13 cellular contexts compared by ENCODE assay signal in the genomic region with DNA sequence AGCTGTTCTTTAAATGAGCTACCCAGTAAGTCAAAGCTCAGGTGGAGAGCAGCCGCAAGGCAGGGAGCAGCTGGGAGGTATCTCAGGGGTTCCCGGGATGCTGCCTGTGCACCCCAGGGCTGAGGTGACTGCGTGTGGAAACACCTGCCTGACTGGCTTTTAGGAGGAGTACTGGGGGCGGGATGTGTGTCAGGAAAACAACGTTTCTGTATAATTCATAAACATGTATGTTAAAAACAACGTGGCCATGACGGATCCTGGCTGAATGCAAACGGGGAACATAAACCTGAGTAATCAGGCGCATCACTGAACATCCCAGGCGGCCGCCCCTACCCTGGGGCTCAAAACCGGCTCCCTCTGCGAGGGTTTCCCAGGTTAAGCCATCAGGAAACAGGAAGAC. TPM values are rescaled to one million over a fixed set of nuclear protein-coding genes. Genes with fewer than 3 reads are reported as not detected.
DNase-seq lines count a peak whose midpoint lies in the region; ATAC-seq and TF ChIP-seq lines count a peak whose summit lies in the region.
"Had no signal": no experiment of that assay in that cellular context is flagged by ENCODE, and none has a peak within 500 bp of the region (broad histone marks: within the 10 kb centered on the region; RNA-seq: fewer than 3 reads in every experiment).

No MANE protein-coding gene starts in this region.

- peaks cover 14% of the 10 kb centered on the region for H3K4me1 Mint-ChIP-seq in activated CD4-positive, alpha-beta T cell treated with anti-CD3 and anti-CD28 coated beads, Interleukin-2, amount 10 ng/mL, durations not matched to agents 7 days and 5 days
- H3K4me1 Mint-ChIP-seq in endothelial cell (ENCODE audit: unreplicated experiment) = peaks cover 11% of the 10 kb centered on the region

- intact Hi-C loops in Panc1 (cut with micrococcal nuclease; ENCODE audit: unreplicated experiment) = no loop called here
- intact Hi-C loops in posterior vena cava (cut with DNase I) = no loop called here

- H3K27me3 Mint-ChIP-seq in activated CD4-positive, alpha-beta T cell treated with anti-CD3 and anti-CD28 coated beads, Interleukin-2, amount 10 ng/mL, durations not matched to agents 7 days and 5 days = peaks cover 7% of the 10 kb centered on the region
- H3K27me3 Mint-ChIP-seq in endothelial cell (ENCODE audit: unreplicated experiment) = peaks cover 17% of the 10 kb centered on the region

- H3K36me3 ChIP-seq in Panc1 (ENCODE audit: control insufficient read depth, insufficient read depth, low read length) = no peaks in the 10 kb centered on the region

- peak overlapping the region; percentile 54 to 67; a peak in 2 of 4 replicates for H3K4me3 ChIP-seq in Panc1 (ENCODE audit: low read depth in 2 of 2, low read length in 2 of 2)

- POLR2A ChIA-PET in activated CD4-positive, alpha-beta T cell treated with anti-CD3 and anti-CD28 coated beads, Interleukin-2, amount 10 ng/mL, durations not matched to agents 7 days and 5 days (lab: Charles Lee) = no interaction called here
- POLR2A ChIA-PET in Panc1 (lab: Charles Lee) = no interaction called here

- no TSS peak for BruUV-seq in Panc1 (replicated peaks; lab: Mats Ljungman, UMichigan)

- DNase-seq in activated CD4-positive, alpha-beta T cell treated with anti-CD3 and anti-CD28 coated beads, Interleukin-2, amount 10 ng/mL, durations not matched to agents 7 days and 5 days = no peak
- no peak for DNase-seq in activated CD4-positive, alpha-beta T cell treated with anti-CD3 and anti-CD28 coated beads, Interleukin-2, amount 50 U/mL, for 1 hour
- DNase-seq in Panc1 (ENCODE audit: low read depth, low spot score) (no peak), endothelial cell (ENCODE audit: low spot score) (no peak), posterior vena cava (ENCODE audit: low spot score) (peak; percentile 67), GDM1 (lab: John Stamatoyannopoulos, UW) (no peak)
- DNase-seq: ACHN; effector CD4-positive, alpha-beta T cell; hippocampal formation; NK-92 treated with Interleukin-12 subunit alpha and Interleukin-12 subunit beta, amount 100 ng/mL, for 24 hours; stimulated activated CD4-positive, alpha-beta T cell treated with anti-CD3 and anti-CD28 coated beads, Interleukin-1b, Interleukin-23, amount 100 ng/mL, for 48 hours had no signal

- H3K27ac Mint-ChIP-seq in activated CD4-positive, alpha-beta T cell treated with anti-CD3 and anti-CD28 coated beads, Interleukin-2, amount 10 ng/mL, durations not matched to agents 7 days and 5 days = peak overlapping the region; percentile 71
- H3K27ac Mint-ChIP-seq in endothelial cell (ENCODE audit: unreplicated experiment) = peak overlapping the region; percentile 48

- H3K9me3 Mint-ChIP-seq in activated CD4-positive, alpha-beta T cell treated with anti-CD3 and anti-CD28 coated beads, Interleukin-2, amount 10 ng/mL, durations not matched to agents 7 days and 5 days = peaks cover 18% of the 10 kb centered on the region
- peaks cover 4% of the 10 kb centered on the region for H3K9me3 Mint-ChIP-seq in endothelial cell (ENCODE audit: unreplicated experiment)

- H3K9me3 ChIP-seq in Panc1 (ENCODE audit: control insufficient read depth, insufficient read depth, low read depth, low read length) = peaks cover 3% of the 10 kb centered on the region; the same call in 1 of the 2 replicates

- no peak for TF ChIP-seq CTCF in Panc1 (IDR thresholded peaks at IDR 0.05)
- no peak for TF ChIP-seq CTCF in endothelial cell (IDR thresholded peaks at IDR 0.05; ENCODE audit: unreplicated experiment)

- CTCF ChIA-PET in activated CD4-positive, alpha-beta T cell treated with anti-CD3 and anti-CD28 coated beads, Interleukin-2, amount 10 ng/mL, durations not matched to agents 7 days and 5 days (lab: Charles Lee) = no interaction called here
- CTCF ChIA-PET in Panc1 (lab: Charles Lee) = interaction anchor here (0.5 kb wide), 1 partner anchor 475 kb away, joined by 3 read pairs; no protein-coding TSS in a partner anchor

- H3K27ac ChIP-seq in Panc1 (ENCODE audit: low read length) = no peak overlapping the region

- peaks cover 32% of the 10 kb centered on the region for H3K36me3 Mint-ChIP-seq in activated CD4-positive, alpha-beta T cell treated with anti-CD3 and anti-CD28 coated beads, Interleukin-2, amount 10 ng/mL, durations not matched to agents 7 days and 5 days (ENCODE audit: low read depth)
- H3K36me3 Mint-ChIP-seq in endothelial cell (ENCODE audit: low read depth, unreplicated experiment) = peaks cover 23% of the 10 kb centered on the region

- peak overlapping the region; percentile 74 for H3K4me3 Mint-ChIP-seq in activated CD4-positive, alpha-beta T cell treated with anti-CD3 and anti-CD28 coated beads, Interleukin-2, amount 10 ng/mL, durations not matched to agents 7 days and 5 days
- H3K4me3 Mint-ChIP-seq in endothelial cell (ENCODE audit: unreplicated experiment) = peak overlapping the region; percentile 86

- in situ Hi-C loops in Panc1 (cut with HindIII; ENCODE audit: low pct_unique_long_range_greater_than_20kb, low sequenced_read_pairs) = no loop called here

- no peaks in the 10 kb centered on the region; the same call in 1 of the 2 replicates for H3K4me1 ChIP-seq in Panc1 (ENCODE audit: control insufficient read depth, insufficient read depth, low read length)

- H3K27me3 ChIP-seq in Panc1 (ENCODE audit: control insufficient read depth, insufficient read depth, low read length) = no peaks in the 10 kb centered on the region

- ATAC-seq in Panc1 (no peak), HG03342 (IDR thresholded peaks at IDR 0.05; ENCODE audit: unreplicated experiment) (no peak), GM19395 (IDR thresholded peaks at IDR 0.05; ENCODE audit: unreplicated experiment) (no peak)

RNA-seq across cellular contexts. Expression of gene C1orf159, which starts 1.5 kb away (rescaled TPM):
- 10 to 100 TPM; 18.0 to 22.0 TPM for total RNA-seq in activated CD4-positive, alpha-beta T cell treated with anti-CD3 and anti-CD28 coated beads, Interleukin-2, amount 10 ng/mL, durations not matched to agents 7 days and 5 days
- total RNA-seq in Panc1 (2021; ENCODE audit: unreplicated experiment) (28.8 TPM), endothelial cell (ENCODE audit: unreplicated experiment) (16.6 TPM), posterior vena cava (1 to 10 TPM; 6.7 to 7.4 TPM)
- polyA plus RNA-seq in Panc1 (2012; ENCODE audit: insufficient read length) = 25.8 TPM

RNA-seq across cellular contexts. Expression of gene RNF223, which starts 40.3 kb away (rescaled TPM):
- total RNA-seq in activated CD4-positive, alpha-beta T cell treated with anti-CD3 and anti-CD28 coated beads, Interleukin-2, amount 10 ng/mL, durations not matched to agents 7 days and 5 days = not detected
- total RNA-seq in Panc1 (2021; ENCODE audit: unreplicated experiment) = 0.08 TPM
- not detected for polyA plus RNA-seq in Panc1 (2012; ENCODE audit: insufficient read length)
- not detected for total RNA-seq in endothelial cell (ENCODE audit: unreplicated experiment)
- total RNA-seq in posterior vena cava = not detected

RNA-seq across cellular contexts. Expression of gene TTLL10, which starts 59.2 kb away (rescaled TPM):
- total RNA-seq in activated CD4-positive, alpha-beta T cell treated with anti-CD3 and anti-CD28 coated beads, Interleukin-2, amount 10 ng/mL, durations not matched to agents 7 days and 5 days = under 1 TPM; 0.15 to 0.27 TPM
- total RNA-seq in Panc1 (2021; ENCODE audit: unreplicated experiment) = not detected
- polyA plus RNA-seq in Panc1 (2012; ENCODE audit: insufficient read length) = not detected
- total RNA-seq in endothelial cell (ENCODE audit: unreplicated experiment) = not detected
- under 1 TPM in 1 of 2 donors, not detected in 1; 0.19 TPM for total RNA-seq in posterior vena cava
